ENCODE assay signal across 8 cellular contexts in genomic region chr18:46917808-46918600, GRCh38. TPM values are rescaled to one million over a fixed set of nuclear protein-coding genes. Genes with fewer than 3 reads are reported as not detected.
DNase-seq lines count a peak whose midpoint lies in the region; ATAC-seq and TF ChIP-seq lines count a peak whose summit lies in the region.

No MANE protein-coding gene starts in this region.

- H3K4me3 Mint-ChIP-seq in type B pancreatic cell = peak overlapping the region; percentile 96

- no peaks in the 10 kb centered on the region for H3K27me3 ChIP-seq in SU-DHL-6 (ENCODE audit: low read length)
- no peaks in the 10 kb centered on the region for H3K27me3 ChIP-seq in effector memory CD4-positive, alpha-beta T cell (replicated peaks; ENCODE audit: control insufficient read depth, insufficient read depth, low read length, poor library complexity, severe bottlenecking)
- H3K27me3 ChIP-seq in mononuclear cell (ENCODE audit: insufficient read depth, low read length) = no peaks in the 10 kb centered on the region

- H3K4me1 Mint-ChIP-seq in type B pancreatic cell (ENCODE audit: unreplicated experiment) = peaks cover 29% of the 10 kb centered on the region

- peaks cover 12% of the 10 kb centered on the region for H4K20me1 ChIP-seq in SU-DHL-6 (ENCODE audit: low read depth, low read length)

- peak overlapping the region; percentile 100 for H3K4me3 ChIP-seq in GM08714 (ENCODE audit: low read length)
- peak overlapping the region; percentile 61 for H3K4me3 ChIP-seq in SU-DHL-6 (ENCODE audit: insufficient read depth, low read length, poor library complexity, severe bottlenecking)
- peak overlapping the region; percentile 64 for H3K4me3 ChIP-seq in effector memory CD4-positive, alpha-beta T cell (ENCODE audit: insufficient read depth, low read depth, low read length, poor library complexity, severe bottlenecking)
- peak overlapping the region; percentile 62 for H3K4me3 ChIP-seq in mononuclear cell (ENCODE audit: low read length)

- H3K9me3 ChIP-seq in SU-DHL-6 (ENCODE audit: insufficient read depth, low read length) (no peaks in the 10 kb centered on the region), mononuclear cell (ENCODE audit: low read depth, low read length) (no peaks in the 10 kb centered on the region)
- no peaks in the 10 kb centered on the region for H3K9me3 ChIP-seq in effector memory CD4-positive, alpha-beta T cell (ENCODE audit: control insufficient read depth, low read length)

- DNase-seq in AG08395 (ENCODE audit: low spot score) = peak; percentile 30
- DNase-seq in effector memory CD4-positive, alpha-beta T cell = peak in 1 of 3 donors; percentile 1
- no peak for DNase-seq in type B pancreatic cell (ENCODE audit: extremely low spot score, unreplicated experiment)
- no peak for DNase-seq in NCI-H748 treated with DMSO at 0.1 percent for 48 hours (lab: John Stamatoyannopoulos, UW)

- H3K4me1 ChIP-seq in effector memory CD4-positive, alpha-beta T cell (ENCODE audit: control insufficient read depth, insufficient read depth, low read length, poor library complexity, severe bottlenecking) = no peaks in the 10 kb centered on the region
- H3K4me1 ChIP-seq in mononuclear cell (ENCODE audit: insufficient read depth, low read length) = peaks cover 16% of the 10 kb centered on the region

- H3F3A ChIP-seq in SU-DHL-6 (ENCODE audit: insufficient read depth) = peaks cover 24% of the 10 kb centered on the region; the same call in 1 of the 2 replicates

- peak; percentile 19 for ATAC-seq in HG03135 (IDR thresholded peaks at IDR 0.05; ENCODE audit: unreplicated experiment)

- peaks cover 84% of the 10 kb centered on the region for H3K79me2 ChIP-seq in SU-DHL-6 (ENCODE audit: insufficient read depth, low read length)

- peaks cover 3% of the 10 kb centered on the region for H3K27me3 Mint-ChIP-seq in type B pancreatic cell

- H3K9me3 Mint-ChIP-seq in type B pancreatic cell = no peaks in the 10 kb centered on the region

- peak overlapping the region; percentile 89 for H3K4me2 ChIP-seq in SU-DHL-6 (ENCODE audit: low read depth, low read length, poor library complexity, severe bottlenecking)

- no peaks in the 10 kb centered on the region for H3K9me2 ChIP-seq in SU-DHL-6 (replicated peaks; ENCODE audit: insufficient read depth, low read length)

- peak overlapping the region; percentile 91 for H3K27ac Mint-ChIP-seq in type B pancreatic cell

- H2AFZ ChIP-seq in SU-DHL-6 (ENCODE audit: low read depth, low read length, severe bottlenecking) = peak overlapping the region; percentile 37

- no peak for TF ChIP-seq CTCF in SU-DHL-6 (IDR thresholded peaks at IDR 0.05; ENCODE audit: insufficient read depth, low read length, poor library complexity, severe bottlenecking)
- no peak for TF ChIP-seq CTCF in type B pancreatic cell (conservative IDR thresholded peaks at IDR 0.05)

- H3K9ac ChIP-seq in SU-DHL-6 (ENCODE audit: low read length) = peak overlapping the region; percentile 89

- H3K27ac ChIP-seq in SU-DHL-6 (ENCODE audit: low read depth, low read length) = peak overlapping the region; percentile 68
- H3K27ac ChIP-seq in effector memory CD4-positive, alpha-beta T cell (ENCODE audit: insufficient read depth, low read length, poor library complexity, severe bottlenecking) = peak overlapping the region; percentile 49

- peaks cover 4% of the 10 kb centered on the region for H3K36me3 Mint-ChIP-seq in type B pancreatic cell

- peaks cover 4% of the 10 kb centered on the region; the same call in 1 of the 2 replicates for H3K36me3 ChIP-seq in SU-DHL-6 (ENCODE audit: low read length)
- H3K36me3 ChIP-seq in effector memory CD4-positive, alpha-beta T cell (ENCODE audit: control insufficient read depth, insufficient read depth, low read length) = no peaks in the 10 kb centered on the region

RNA-seq across cellular contexts. Expression of gene KATNAL2, which starts 0.6 kb away (rescaled TPM):
- total RNA-seq in mononuclear cell (0.42 TPM), type B pancreatic cell (ENCODE audit: low replicate concordance) (1.9 and 8.6 TPM in 2 replicates)

RNA-seq across cellular contexts. Expression of gene PIAS2, which starts 0.7 kb away (rescaled TPM):
- total RNA-seq in mononuclear cell = 46.8 TPM
- total RNA-seq in type B pancreatic cell (ENCODE audit: low replicate concordance) = 23.9 and 37.6 TPM in 2 replicates
